ENCODE assay signal across 8 cellular contexts in the genomic region with DNA sequence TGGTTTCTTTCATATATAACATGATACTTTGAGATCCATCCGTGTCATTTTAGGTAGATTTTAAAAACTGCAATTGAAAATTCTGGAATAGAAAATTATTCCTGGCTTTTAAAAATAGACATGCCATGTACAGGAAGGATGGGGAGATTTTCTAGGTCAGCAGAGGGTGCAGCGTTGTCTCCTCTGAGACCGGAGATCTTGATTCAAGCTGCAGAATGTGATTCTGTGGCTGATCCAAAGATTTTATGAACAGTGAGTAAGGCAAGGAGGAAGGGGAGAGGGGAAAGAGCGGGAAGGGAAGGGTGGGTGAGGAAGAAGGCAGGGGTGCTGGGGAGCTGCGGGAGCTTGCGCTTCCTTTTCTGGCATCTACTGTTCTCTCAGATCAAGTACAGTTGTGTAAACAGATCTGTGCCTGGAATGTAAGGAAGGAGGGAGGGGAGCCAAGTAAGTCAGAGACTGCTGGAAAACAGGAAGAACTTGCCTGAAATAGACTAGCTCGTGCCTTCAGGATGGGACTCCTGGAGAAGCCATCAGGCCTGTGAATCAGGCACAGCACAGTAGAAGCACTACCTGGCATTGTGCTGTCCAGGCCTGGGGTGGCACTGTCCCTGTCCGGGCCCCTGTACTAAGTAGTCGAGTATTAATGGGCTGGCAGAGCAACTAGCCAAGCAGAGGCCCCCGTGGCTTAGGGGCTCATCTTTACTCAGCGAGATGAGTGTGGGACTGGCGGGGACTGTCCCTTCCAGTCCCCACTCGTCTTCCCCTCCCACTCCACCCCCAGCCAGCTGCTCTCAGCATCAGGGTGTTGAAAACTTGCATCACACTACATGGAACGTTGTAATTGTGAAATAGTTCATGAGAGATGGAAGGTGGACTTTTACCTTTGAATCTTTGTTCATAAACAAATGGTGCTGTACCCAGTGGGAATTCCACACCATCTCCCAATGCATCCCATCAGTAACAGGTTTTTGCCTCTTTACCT.
DNase-seq lines count a peak whose midpoint lies in the region; ATAC-seq lines count a peak whose summit lies in the region.

No MANE protein-coding gene starts in this region.

- no peak overlapping the region for H3K4me3 Mint-ChIP-seq in activated CD4-positive, alpha-beta T cell treated with anti-CD3 and anti-CD28 coated beads, Interleukin-2, amount 10 ng/mL, durations not matched to agents 24 days and 14 days
- no peak overlapping the region for H3K4me3 Mint-ChIP-seq in T-cell

- peaks cover 19 to 28% (median 20%) of the 10 kb centered on the region in 3 donors for H3K4me1 ChIP-seq in skeletal muscle tissue (ENCODE audit: control insufficient read depth in 3 of 3, insufficient read depth in 3 of 3, low read length in 3 of 3)

- peaks cover 3% of the 10 kb centered on the region for H3K27me3 Mint-ChIP-seq in activated CD4-positive, alpha-beta T cell treated with anti-CD3 and anti-CD28 coated beads, Interleukin-2, amount 10 ng/mL, durations not matched to agents 24 days and 14 days
- H3K27me3 Mint-ChIP-seq in T-cell, result no peaks in the 10 kb centered on the region

- H3K36me3 ChIP-seq in skeletal muscle tissue (ENCODE audit: control insufficient read depth in 3 of 3, insufficient read depth in 3 of 3, low read length in 3 of 3), result no peaks in the 10 kb centered on the region

- H3K4me1 Mint-ChIP-seq in activated CD4-positive, alpha-beta T cell treated with anti-CD3 and anti-CD28 coated beads, Interleukin-2, amount 10 ng/mL, durations not matched to agents 24 days and 14 days, result peaks cover 15% of the 10 kb centered on the region
- H3K4me1 Mint-ChIP-seq in T-cell, result peaks cover 26 to 32% (median 31%) of the 10 kb centered on the region in 3 donors

- H3K36me3 Mint-ChIP-seq in activated CD4-positive, alpha-beta T cell treated with anti-CD3 and anti-CD28 coated beads, Interleukin-2, amount 10 ng/mL, durations not matched to agents 24 days and 14 days (ENCODE audit: low read depth), result no peaks in the 10 kb centered on the region
- no peaks in the 10 kb centered on the region for H3K36me3 Mint-ChIP-seq in T-cell

- no peaks in the 10 kb centered on the region for H3K27me3 ChIP-seq in skeletal muscle tissue (ENCODE audit: control insufficient read depth in 3 of 3, insufficient read depth in 3 of 3, low read length in 3 of 3)

- ATAC-seq in Right ventricle myocardium superior (ENCODE audit: poor library complexity), result peak; percentile 86
- no peak for ATAC-seq in HG02973 (IDR thresholded peaks at IDR 0.05; ENCODE audit: unreplicated experiment)
- ATAC-seq in T-cell (replicated peaks in 1 of 4), result no peak
- no peak for ATAC-seq in HG03565 (IDR thresholded peaks at IDR 0.05; ENCODE audit: unreplicated experiment)

- no peaks in the 10 kb centered on the region for H3K9me3 ChIP-seq in skeletal muscle tissue (ENCODE audit: control insufficient read depth in 3 of 3, low read length in 3 of 3)

- peak overlapping the region; percentile 37 to 60 (median 54) for H3K4me3 ChIP-seq in skeletal muscle tissue (ENCODE audit: low read length in 3 of 3)

- peak; percentile 24 to 30 for DNase-seq in activated CD4-positive, alpha-beta T cell treated with anti-CD3 and anti-CD28 coated beads for 24 hours (ENCODE audit: low read depth in 2 of 2)
- no peak for DNase-seq in activated CD4-positive, alpha-beta T cell treated with anti-CD3 and anti-CD28 coated beads, Interleukin-2, amount 10 ng/mL, durations not matched to agents 24 days and 14 days
- peak; percentile 8 for DNase-seq in activated T-cell treated with anti-CD3 and anti-CD28 coated beads for 4 hours
- peak; percentile 53 for DNase-seq in Right ventricle myocardium superior
- DNase-seq in T-cell, result no peak

- H3K9me3 Mint-ChIP-seq in activated CD4-positive, alpha-beta T cell treated with anti-CD3 and anti-CD28 coated beads, Interleukin-2, amount 10 ng/mL, durations not matched to agents 24 days and 14 days, result peaks cover 7% of the 10 kb centered on the region
- peaks cover 0 to 5% (median 0%) of the 10 kb centered on the region in 3 donors for H3K9me3 Mint-ChIP-seq in T-cell

- CTCF ChIA-PET in T-cell (lab: Charles Lee), result no interaction called here

- POLR2A ChIA-PET in T-cell (lab: Charles Lee), result no interaction called here

- H3K27ac ChIP-seq in skeletal muscle tissue (ENCODE audit: low read depth, low read length), result peak overlapping the region; percentile 77

- H3K27ac Mint-ChIP-seq in activated CD4-positive, alpha-beta T cell treated with anti-CD3 and anti-CD28 coated beads, Interleukin-2, amount 10 ng/mL, durations not matched to agents 24 days and 14 days, result no peak overlapping the region
- no peak overlapping the region for H3K27ac Mint-ChIP-seq in T-cell

- intact Hi-C loops in activated CD4-positive, alpha-beta T cell treated with anti-CD3 and anti-CD28 coated beads, Interleukin-2, amount 10 ng/mL, durations not matched to agents 24 days and 14 days (cut with micrococcal nuclease), result no loop called here
- intact Hi-C loops in Right ventricle myocardium superior (cut with DNase I), result no loop called here

- H3K9ac ChIP-seq in skeletal muscle tissue (ENCODE audit: low read depth in 1 of 3, low read length in 3 of 3), result peak overlapping the region; percentile 39 to 66 (median 47)

Comparison
In these comparisons a context has a peak if more than half of its experiments do, and no peak if none do; other contexts are left out.
1. DNase-seq: peak in activated CD4-positive, alpha-beta T cell treated with anti-CD3 and anti-CD28 coated beads for 24 hours (2 of 2), activated T-cell treated with anti-CD3 and anti-CD28 coated beads for 4 hours (single experiment) and Right ventricle myocardium superior (single experiment); none in activated CD4-positive, alpha-beta T cell treated with anti-CD3 and anti-CD28 coated beads, Interleukin-2, amount 10 ng/mL, durations not matched to agents 24 days and 14 days (single experiment) and T-cell (0 of 34).